In the genomic region with DNA sequence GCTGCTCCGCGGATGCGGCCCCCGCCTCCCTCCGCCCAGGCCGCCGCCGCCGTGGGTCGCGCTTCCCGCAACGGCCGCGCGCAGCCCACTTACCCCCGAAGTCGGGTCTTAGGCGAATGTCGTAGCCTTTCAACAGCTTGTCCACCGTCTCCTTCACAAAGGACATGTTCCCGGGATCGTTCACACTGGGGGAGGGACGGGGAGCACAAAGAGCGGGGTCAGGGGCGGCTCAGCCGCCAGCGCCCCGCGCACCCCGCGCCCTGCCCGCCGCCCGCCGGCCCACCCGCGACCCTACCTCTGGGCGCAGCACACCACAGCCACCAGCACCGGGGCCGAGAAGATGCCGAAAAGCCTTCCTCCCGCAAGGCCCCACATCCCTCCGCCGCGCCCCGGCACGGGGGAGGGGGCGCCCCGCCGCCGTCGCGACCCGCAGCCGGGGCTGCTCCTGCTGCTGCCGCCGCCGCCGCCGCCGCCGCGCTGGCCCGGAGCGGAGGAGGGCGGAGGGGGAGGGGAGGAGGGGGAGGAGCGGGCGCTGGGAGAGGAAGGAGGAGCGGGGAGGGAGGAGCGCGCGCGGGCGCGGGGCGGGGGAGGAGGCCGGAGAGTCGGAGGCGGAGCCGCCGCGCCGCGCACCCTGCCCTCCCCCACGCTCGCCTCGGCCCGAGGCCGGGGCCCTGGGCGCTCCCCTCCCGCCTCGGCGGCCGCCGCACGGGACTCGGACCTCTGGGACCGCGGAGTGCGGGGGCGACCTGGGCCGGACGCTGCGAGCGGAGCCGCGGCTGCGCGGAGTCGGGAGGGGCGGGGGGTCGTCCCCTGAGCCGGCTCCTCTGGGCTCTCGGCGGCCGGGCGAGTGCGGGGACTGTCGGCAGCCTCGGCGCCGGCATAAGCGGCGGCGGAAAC, we compare ENCODE assay signal across 2 cellular contexts.
TF ChIP-seq lines count a peak whose summit lies in the region.

Gene GABRB3, minus strand, starts transcription at position 479 of the 897 bp plus-strand sequence.

TF ChIP-seq in IMR-90, 13 proteins besides CTCF, POLR2A, EP300 and RAD21:
- TF ChIP-seq, protein P1, sequence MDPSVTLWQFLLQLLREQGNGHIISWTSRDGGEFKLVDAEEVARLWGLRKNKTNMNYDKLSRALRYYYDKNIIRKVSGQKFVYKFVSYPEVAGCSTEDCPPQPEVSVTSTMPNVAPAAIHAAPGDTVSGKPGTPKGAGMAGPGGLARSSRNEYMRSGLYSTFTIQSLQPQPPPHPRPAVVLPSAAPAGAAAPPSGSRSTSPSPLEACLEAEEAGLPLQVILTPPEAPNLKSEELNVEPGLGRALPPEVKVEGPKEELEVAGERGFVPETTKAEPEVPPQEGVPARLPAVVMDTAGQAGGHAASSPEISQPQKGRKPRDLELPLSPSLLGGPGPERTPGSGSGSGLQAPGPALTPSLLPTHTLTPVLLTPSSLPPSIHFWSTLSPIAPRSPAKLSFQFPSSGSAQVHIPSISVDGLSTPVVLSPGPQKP (IDR thresholded peaks at IDR 0.05; ENCODE audit: borderline replicate concordance, low read depth, low read length): no peak
- TF ChIP-seq MAFK (IDR thresholded peaks at IDR 0.05; ENCODE audit: low read depth, low read length): no peak
- no peak for TF ChIP-seq MAZ (IDR thresholded peaks at IDR 0.05; ENCODE audit: borderline replicate concordance, low read depth, low read length)
- no peak for TF ChIP-seq NFE2L2 (IDR thresholded peaks at IDR 0.05; ENCODE audit: low read depth, low read length)
- no peak for TF ChIP-seq SMC3 (IDR thresholded peaks at IDR 0.05; ENCODE audit: low read depth, low read length)
- no peak for TF ChIP-seq BHLHE40 (IDR thresholded peaks at IDR 0.05; ENCODE audit: low read depth, low read length)
- no peak for TF ChIP-seq CHD1 (IDR thresholded peaks at IDR 0.05; ENCODE audit: low read depth, low read length)
- no peak for TF ChIP-seq RFX5 (IDR thresholded peaks at IDR 0.05; ENCODE audit: low read depth, low read length)
- TF ChIP-seq, protein P2, sequence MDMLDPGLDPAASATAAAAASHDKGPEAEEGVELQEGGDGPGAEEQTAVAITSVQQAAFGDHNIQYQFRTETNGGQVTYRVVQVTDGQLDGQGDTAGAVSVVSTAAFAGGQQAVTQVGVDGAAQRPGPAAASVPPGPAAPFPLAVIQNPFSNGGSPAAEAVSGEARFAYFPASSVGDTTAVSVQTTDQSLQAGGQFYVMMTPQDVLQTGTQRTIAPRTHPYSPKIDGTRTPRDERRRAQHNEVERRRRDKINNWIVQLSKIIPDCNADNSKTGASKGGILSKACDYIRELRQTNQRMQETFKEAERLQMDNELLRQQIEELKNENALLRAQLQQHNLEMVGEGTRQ (IDR thresholded peaks at IDR 0.05; ENCODE audit: low read depth, low read length): no peak
- no peak for TF ChIP-seq MXI1 (IDR thresholded peaks at IDR 0.05; ENCODE audit: borderline replicate concordance, low read depth, low read length)
- no peak for TF ChIP-seq RCOR1 (IDR thresholded peaks at IDR 0.05; ENCODE audit: insufficient replicate concordance, low read length)
- TF ChIP-seq CEBPB (IDR thresholded peaks at IDR 0.05; ENCODE audit: low read depth, low read length): no peak
- TF ChIP-seq FOS (IDR thresholded peaks at IDR 0.05; ENCODE audit: low read depth, low read length): no peak

TF ChIP-seq in HepG2, 621 proteins besides CTCF, POLR2A, EP300 and RAD21:
- TF ChIP-seq POLR2AphosphoS5 (IDR thresholded peaks at IDR 0.05; ENCODE audit: low read depth, low read length) (no peak), ZFX (CRISPR knock-in tag; IDR thresholded peaks at IDR 0.05; ENCODE audit: low read depth) (no peak), NONO (IDR thresholded peaks at IDR 0.05) (no peak), NONO (CRISPR knock-in tag; conservative IDR thresholded peaks at IDR 0.05) (no peak), ZNF263 (CRISPR knock-in tag; IDR thresholded peaks at IDR 0.05) (0 out of 2 replicates have a peak, but pooled peaks have one; percentile 27)
- TF ChIP-seq, protein P3, sequence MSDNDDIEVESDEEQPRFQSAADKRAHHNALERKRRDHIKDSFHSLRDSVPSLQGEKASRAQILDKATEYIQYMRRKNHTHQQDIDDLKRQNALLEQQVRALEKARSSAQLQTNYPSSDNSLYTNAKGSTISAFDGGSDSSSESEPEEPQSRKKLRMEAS (IDR thresholded peaks at IDR 0.05): no peak
TF ChIP-seq in HepG2: peak in this region for 1.
